ENCODE assay signal across 23 cellular contexts in the genomic region with DNA sequence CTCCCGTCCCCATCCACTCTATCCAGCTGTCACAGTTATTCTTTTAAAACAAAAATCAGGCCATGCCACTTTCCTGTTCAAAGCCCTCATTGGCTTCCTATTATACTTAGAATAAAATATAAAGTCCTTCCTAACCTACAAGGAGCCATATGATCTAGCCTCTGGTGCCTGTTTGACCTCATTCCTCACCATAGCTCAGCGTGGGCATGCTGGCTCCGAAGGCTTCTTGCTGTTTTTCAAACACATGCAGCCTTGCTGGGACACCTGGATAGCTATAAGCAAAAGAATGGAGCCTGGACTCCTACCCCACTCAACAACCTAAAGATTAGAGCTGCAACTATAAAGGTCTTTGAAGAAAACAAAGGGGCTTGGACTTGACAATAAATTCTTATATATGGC.
"Had no signal": no experiment of that assay in that cellular context is flagged by ENCODE, and none has a peak within 500 bp of the region (broad histone marks: within the 10 kb centered on the region; RNA-seq: fewer than 3 reads in every experiment).

No MANE protein-coding gene starts in this region.

- H3K27ac ChIP-seq: lower lobe of right lung, neutrophil, ovary, prostate gland had no signal

- DNase-seq: activated B cell treated with CpG ODN at 0.5 μM for 24 hours; activated CD4-positive, alpha-beta T cell treated with anti-CD3 and anti-CD28 coated beads for 36 hours; activated CD4-positive, alpha-beta T cell treated with anti-CD3 and anti-CD28 coated beads, Interleukin-2, amount 50 U/mL, for 4 hours; activated CD8-positive, alpha-beta memory T cell treated with anti-CD3 and anti-CD28 coated beads for 24 hours; activated CD8-positive, alpha-beta memory T cell treated with anti-CD3 and anti-CD28 coated beads, Interleukin-2, amount 50 U/mL, for 4 hours; activated naive CD4-positive, alpha-beta T cell treated with Interleukin-2 at 50 U/mL for 16 hours; activated naive CD8-positive, alpha-beta T cell treated with anti-CD3 and anti-CD28 coated beads for 36 hours; activated T-cell treated with anti-CD3 and anti-CD28 coated beads, Interleukin-2, amount 50 U/mL, for 24 hours; effector CD4-positive, alpha-beta T cell; erythroblast; foreskin fibroblast; lower lobe of right lung; naive B cell; stimulated activated CD4-positive, alpha-beta T cell treated with anti-CD3 and anti-CD28 coated beads, Interleukin-2, amount 100 ng/mL, for 48 hours; stimulated activated CD8-positive, alpha-beta memory T cell treated with anti-CD3 and anti-CD28 coated beads, Interleukin-4, amount 100 ng/mL, for 48 hours; stimulated activated naive B cell treated with anti-CD40 and anti-IgM and Interleukin-4, amounts not matched to agents 10 μg/mL and 1 μg/mL and 100 μg/mL, for 72 hours; T-cell had no signal

- H3K9me3 ChIP-seq: lower lobe of right lung, neutrophil, ovary, prostate gland had no signal

- ATAC-seq: activated CD4-positive, alpha-beta T cell treated with anti-CD3 and anti-CD28 coated beads for 36 hours; left lobe of liver; lower lobe of right lung; stimulated activated naive B cell treated with anti-CD40 and anti-IgM and Interleukin-4, amounts not matched to agents 10 μg/mL and 1 μg/mL and 100 μg/mL, for 72 hours; T-cell had no signal

- H3K9me3 Mint-ChIP-seq: activated B cell treated with CpG ODN at 0.5 μM for 24 hours; activated naive CD8-positive, alpha-beta T cell treated with anti-CD3 and anti-CD28 coated beads for 36 hours; activated T-cell treated with anti-CD3 and anti-CD28 coated beads, Interleukin-2, amount 50 U/mL, for 24 hours; dendritic cell treated with granulocyte-macrophage colony-stimulating factor and Interleukin-4, amounts not matched to agents 40 ng/mL and 50 ng/mL, for 4 days; naive B cell; stimulated activated naive B cell treated with anti-CD40 and anti-IgM and Interleukin-4, amounts not matched to agents 10 μg/mL and 1 μg/mL and 100 μg/mL, for 72 hours; T-cell; type B pancreatic cell had no signal

- H3K4me3 Mint-ChIP-seq: activated B cell treated with CpG ODN at 0.5 μM for 24 hours; activated CD4-positive, alpha-beta T cell treated with anti-CD3 and anti-CD28 coated beads for 36 hours; activated naive CD8-positive, alpha-beta T cell treated with anti-CD3 and anti-CD28 coated beads for 36 hours; activated T-cell treated with anti-CD3 and anti-CD28 coated beads, Interleukin-2, amount 50 U/mL, for 24 hours; dendritic cell treated with granulocyte-macrophage colony-stimulating factor and Interleukin-4, amounts not matched to agents 40 ng/mL and 50 ng/mL, for 4 days; stimulated activated naive B cell treated with anti-CD40 and anti-IgM and Interleukin-4, amounts not matched to agents 10 μg/mL and 1 μg/mL and 100 μg/mL, for 72 hours; T-cell; type B pancreatic cell had no signal

- H3K27me3 ChIP-seq: neutrophil, ovary had no signal

- H3K4me1 ChIP-seq: prostate gland had no signal

- H3K27me3 Mint-ChIP-seq: activated B cell treated with CpG ODN at 0.5 μM for 24 hours; activated CD4-positive, alpha-beta T cell treated with anti-CD3 and anti-CD28 coated beads for 36 hours; activated naive CD8-positive, alpha-beta T cell treated with anti-CD3 and anti-CD28 coated beads for 36 hours; activated T-cell treated with anti-CD3 and anti-CD28 coated beads, Interleukin-2, amount 50 U/mL, for 24 hours; dendritic cell treated with granulocyte-macrophage colony-stimulating factor and Interleukin-4, amounts not matched to agents 40 ng/mL and 50 ng/mL, for 4 days; naive B cell; stimulated activated naive B cell treated with anti-CD40 and anti-IgM and Interleukin-4, amounts not matched to agents 10 μg/mL and 1 μg/mL and 100 μg/mL, for 72 hours; T-cell; type B pancreatic cell had no signal

- H3K4me1 Mint-ChIP-seq: activated CD4-positive, alpha-beta T cell treated with anti-CD3 and anti-CD28 coated beads for 36 hours; activated naive CD8-positive, alpha-beta T cell treated with anti-CD3 and anti-CD28 coated beads for 36 hours had no signal

- H3K4me3 ChIP-seq: lower lobe of right lung, ovary, prostate gland had no signal

- H3K36me3 ChIP-seq: neutrophil, ovary, prostate gland had no signal

- H3K27ac Mint-ChIP-seq: activated B cell treated with CpG ODN at 0.5 μM for 24 hours; activated CD4-positive, alpha-beta T cell treated with anti-CD3 and anti-CD28 coated beads for 36 hours; activated naive CD8-positive, alpha-beta T cell treated with anti-CD3 and anti-CD28 coated beads for 36 hours; activated T-cell treated with anti-CD3 and anti-CD28 coated beads, Interleukin-2, amount 50 U/mL, for 24 hours; dendritic cell treated with granulocyte-macrophage colony-stimulating factor and Interleukin-4, amounts not matched to agents 40 ng/mL and 50 ng/mL, for 4 days; stimulated activated naive B cell treated with anti-CD40 and anti-IgM and Interleukin-4, amounts not matched to agents 10 μg/mL and 1 μg/mL and 100 μg/mL, for 72 hours; T-cell; type B pancreatic cell had no signal
